ENCODE assay signal across 1 cellular context in genomic region chr4:151864068-151864467, GRCh38.
TF ChIP-seq lines count a peak whose summit lies in the region.

No MANE protein-coding gene starts in this region.

TF ChIP-seq in GM23338, 12 proteins besides CTCF, POLR2A, EP300 and RAD21 (continued from another document):
- TF ChIP-seq ZNF462 (CRISPR knock-in tag; IDR thresholded peaks at IDR 0.05) = no peak
- no peak for TF ChIP-seq EZH2phosphoT487 (IDR thresholded peaks at IDR 0.05; ENCODE audit: unreplicated experiment)
- TF ChIP-seq POLR2AphosphoS5 (IDR thresholded peaks at IDR 0.05; ENCODE audit: low read depth) = no peak
- no peak for TF ChIP-seq ETS1 (IDR thresholded peaks at IDR 0.05)
- no peak for TF ChIP-seq ZNF331 (CRISPR knock-in tag; IDR thresholded peaks at IDR 0.05; ENCODE audit: low read depth)
- TF ChIP-seq REST (IDR thresholded peaks at IDR 0.05; ENCODE audit: unreplicated experiment) = no peak
- TF ChIP-seq STAT1 (IDR thresholded peaks at IDR 0.05; ENCODE audit: unreplicated experiment) = no peak
